ENCODE assay signal across 18 cellular contexts in genomic region chr5:592158-592557, GRCh38. TPM values are rescaled to one million over a fixed set of nuclear protein-coding genes. Genes with fewer than 3 reads are reported as not detected.
DNase-seq lines count a peak whose midpoint lies in the region; ATAC-seq and TF ChIP-seq lines count a peak whose summit lies in the region.
"Had no signal": no experiment of that assay in that cellular context is flagged by ENCODE, and none has a peak within 500 bp of the region (broad histone marks: within the 10 kb centered on the region; RNA-seq: fewer than 3 reads in every experiment).

No MANE protein-coding gene starts in this region.

- H3K27ac ChIP-seq in coronary artery: no peak overlapping the region
- H3K27ac ChIP-seq in sigmoid colon: no peak overlapping the region
- H3K27ac ChIP-seq: cardiac muscle cell, esophagus squamous epithelium, neutrophil, thyroid gland had no signal

- no peak for TF ChIP-seq CTCF in coronary artery (IDR thresholded peaks at IDR 0.05)
- TF ChIP-seq CTCF in sigmoid colon (IDR thresholded peaks at IDR 0.05): no peak

- ATAC-seq in HG03108 (IDR thresholded peaks at IDR 0.05; ENCODE audit: unreplicated experiment) (no peak), GM21381 (IDR thresholded peaks at IDR 0.05; ENCODE audit: unreplicated experiment) (no peak)
- ATAC-seq: left lobe of liver; stimulated activated memory B cell treated with anti-CD40 and anti-IgM and Interleukin-4, amounts not matched to agents 10 μg/mL and 1 μg/mL and 100 μg/mL, for 72 hours had no signal

- H3K4me3 ChIP-seq in coronary artery (no peak overlapping the region), sigmoid colon (no peak overlapping the region)
- H3K4me3 ChIP-seq: cardiac muscle cell, esophagus squamous epithelium, thyroid gland had no signal

- H3K36me3 ChIP-seq in sigmoid colon: no peaks in the 10 kb centered on the region
- H3K36me3 ChIP-seq: cardiac muscle cell, esophagus squamous epithelium, neutrophil, thyroid gland had no signal

- no peaks in the 10 kb centered on the region for H3K4me1 ChIP-seq in sigmoid colon
- H3K4me1 ChIP-seq: thyroid gland had no signal

- no peak for TF ChIP-seq POLR2A in sigmoid colon (IDR thresholded peaks at IDR 0.05)

- DNase-seq in DMS153 treated with DMSO at 0.1 percent for 48 hours (lab: John Stamatoyannopoulos, UW; ENCODE audit: unreplicated experiment): peak; percentile 87
- DNase-seq in LoVo (ENCODE audit: low spot score): peak; percentile 50
- peak; percentile 33 for DNase-seq in coronary artery (ENCODE audit: low spot score)
- peak; percentile 33 for DNase-seq in sigmoid colon
- no peak for DNase-seq in stimulated activated naive CD4-positive, alpha-beta T cell treated with Interleukin-2 at 50 U/mL for 16 hours (lab: John Stamatoyannopoulos, UW)
- DNase-seq: activated CD4-positive, alpha-beta T cell treated with anti-CD3 and anti-CD28 coated beads for 48 hours; activated effector memory CD4-positive, alpha-beta T cell treated with anti-CD3 and anti-CD28 coated beads, Interleukin-2, amount 50 U/mL, for 16 hours; esophagus squamous epithelium; NCI-H1694 treated with DMSO at 0.1 percent for 48 hours; NK-92 treated with Interleukin-12 subunit alpha and Interleukin-12 subunit beta, amount 100 ng/mL, for 24 hours; retina; thyroid gland had no signal

- intact Hi-C loops in sigmoid colon (cut with DNase I): no loop called here

- peaks cover 2 to 37% (median 3%) of the 10 kb centered on the region in 3 donors for H3K27me3 ChIP-seq in sigmoid colon
- H3K27me3 ChIP-seq: thyroid gland had no signal

- no peaks in the 10 kb centered on the region for H3K9me3 ChIP-seq in sigmoid colon
- H3K9me3 ChIP-seq: esophagus squamous epithelium, neutrophil, thyroid gland had no signal

- no peak for TF ChIP-seq EP300 in sigmoid colon (IDR thresholded peaks at IDR 0.05)

- 40 to 64% methylated on average over 5 of the region's 5 CpGs for WGBS in sigmoid colon, 2 donors

RNA-seq across cellular contexts. Expression of gene CEP72, which starts 20.0 kb away (rescaled TPM):
- 1 to 10 TPM in 2 of 4 donors, under 1 TPM in 2; 0.36 to 5.0 (median 1.4) TPM for total RNA-seq in sigmoid colon
- polyA plus RNA-seq in sigmoid colon: 1 to 10 TPM in 2 of 3 donors, under 1 TPM in 1; 0.60 to 7.1 (median 1.6) TPM
